ENCODE assay signal across 8 cellular contexts in the genomic region with DNA sequence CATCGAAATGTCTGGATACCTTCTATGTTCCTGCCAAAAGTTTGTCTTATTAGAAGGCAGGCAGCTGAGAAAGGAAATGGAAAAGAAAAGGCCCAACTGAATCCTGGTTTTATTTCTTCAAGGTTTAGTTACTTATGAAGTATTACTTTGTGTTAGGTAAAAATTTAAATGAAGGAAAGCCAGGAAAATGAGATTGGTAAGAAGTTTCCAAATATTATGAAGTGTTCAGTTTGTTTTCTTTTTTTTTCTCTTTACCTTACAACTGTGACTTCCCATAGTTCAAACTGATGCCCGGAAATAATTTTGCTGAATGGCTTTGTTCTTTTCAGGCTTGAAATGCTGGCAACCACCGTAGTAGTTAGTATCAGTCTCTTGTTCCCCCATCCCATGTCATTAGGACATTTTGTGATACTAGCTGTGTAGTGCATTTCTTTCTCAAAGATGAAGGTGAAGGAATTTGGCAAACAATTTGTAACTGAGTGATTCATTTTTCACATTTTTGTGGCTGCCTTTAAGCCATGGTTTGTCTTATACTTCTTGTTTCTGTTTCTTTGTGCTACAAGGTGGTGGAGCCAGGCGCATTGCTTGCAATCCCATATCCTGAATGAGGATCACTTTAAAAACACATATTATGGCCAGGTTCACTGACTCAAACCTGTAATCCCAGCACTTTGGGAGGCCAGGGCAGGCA. TPM values are rescaled to one million over a fixed set of nuclear protein-coding genes. Genes with fewer than 3 reads are reported as not detected.
DNase-seq lines count a peak whose midpoint lies in the region; ATAC-seq and TF ChIP-seq lines count a peak whose summit lies in the region.

No MANE protein-coding gene starts in this region.

- H3K27me3 Mint-ChIP-seq in T-helper 17 cell = no peaks in the 10 kb centered on the region
- no peaks in the 10 kb centered on the region for H3K27me3 Mint-ChIP-seq in activated CD4-positive, alpha-beta T cell treated with anti-CD3 and anti-CD28 coated beads, Interleukin-2, amount 10 ng/mL, durations not matched to agents 7 days and 5 days

- H3K36me3 ChIP-seq in uterus = no peaks in the 10 kb centered on the region

- peaks cover 4% of the 10 kb centered on the region for H3K36me3 Mint-ChIP-seq in T-helper 17 cell (ENCODE audit: low read depth)
- H3K36me3 Mint-ChIP-seq in activated CD4-positive, alpha-beta T cell treated with anti-CD3 and anti-CD28 coated beads, Interleukin-2, amount 10 ng/mL, durations not matched to agents 7 days and 5 days (ENCODE audit: low read depth) = peaks cover 19% of the 10 kb centered on the region

- no peak overlapping the region for H3K27ac ChIP-seq in uterus

- no peak for TF ChIP-seq CTCF in uterus (IDR thresholded peaks at IDR 0.05)

- no peak for TF ChIP-seq POLR2A in uterus (IDR thresholded peaks at IDR 0.05)

- H3K9me3 ChIP-seq in uterus (no peaks in the 10 kb centered on the region), T-helper 17 cell (ENCODE audit: control insufficient read depth, low read length, poor library complexity, severe bottlenecking) (no peaks in the 10 kb centered on the region)

- intact Hi-C loops in uterus (cut with DNase I; ENCODE audit: low total_unique reads) = no loop called here

- DNase-seq in RPMI8226 (peak; percentile 25), hepatic stellate cell (ENCODE audit: low spot score) (peak; percentile 27), cerebellar cortex (ENCODE audit: low spot score) (no peak), uterus (no peak), T-helper 17 cell (no peak)
- DNase-seq in activated CD4-positive, alpha-beta T cell treated with anti-CD3 and anti-CD28 coated beads, Interleukin-2, amount 10 ng/mL, durations not matched to agents 7 days and 5 days = no peak

- no peaks in the 10 kb centered on the region for H3K27me3 ChIP-seq in uterus

- no peak overlapping the region for H3K27ac Mint-ChIP-seq in T-helper 17 cell
- no peak overlapping the region for H3K27ac Mint-ChIP-seq in activated CD4-positive, alpha-beta T cell treated with anti-CD3 and anti-CD28 coated beads, Interleukin-2, amount 10 ng/mL, durations not matched to agents 7 days and 5 days

- no peaks in the 10 kb centered on the region for H3K9me3 Mint-ChIP-seq in activated CD4-positive, alpha-beta T cell treated with anti-CD3 and anti-CD28 coated beads, Interleukin-2, amount 10 ng/mL, durations not matched to agents 7 days and 5 days

- H3K4me3 ChIP-seq in uterus = no peak overlapping the region

- ATAC-seq in GM18519 (IDR thresholded peaks at IDR 0.05; ENCODE audit: low FRiP score, unreplicated experiment) (peak; percentile 63), HG02678 (IDR thresholded peaks at IDR 0.05; ENCODE audit: unreplicated experiment) (peak; percentile 67), T-helper 17 cell (no peak)

- peaks cover 13% of the 10 kb centered on the region for H3K4me1 Mint-ChIP-seq in T-helper 17 cell
- peaks cover 26% of the 10 kb centered on the region for H3K4me1 Mint-ChIP-seq in activated CD4-positive, alpha-beta T cell treated with anti-CD3 and anti-CD28 coated beads, Interleukin-2, amount 10 ng/mL, durations not matched to agents 7 days and 5 days

- no peak overlapping the region for H3K4me3 Mint-ChIP-seq in T-helper 17 cell
- no peak overlapping the region for H3K4me3 Mint-ChIP-seq in activated CD4-positive, alpha-beta T cell treated with anti-CD3 and anti-CD28 coated beads, Interleukin-2, amount 10 ng/mL, durations not matched to agents 7 days and 5 days

- CTCF ChIA-PET in activated CD4-positive, alpha-beta T cell treated with anti-CD3 and anti-CD28 coated beads, Interleukin-2, amount 10 ng/mL, durations not matched to agents 7 days and 5 days (lab: Charles Lee) = interaction anchor here (1.3 kb wide), 1 partner anchor 11 kb away, joined by 4 read pairs; no protein-coding TSS in a partner anchor

- POLR2A ChIA-PET in activated CD4-positive, alpha-beta T cell treated with anti-CD3 and anti-CD28 coated beads, Interleukin-2, amount 10 ng/mL, durations not matched to agents 7 days and 5 days (lab: Charles Lee) = interaction anchor here (0.6 kb wide), 1 partner anchor 1399 kb away, joined by 4 read pairs; a partner anchor contains a TSS

- no peaks in the 10 kb centered on the region for H3K4me1 ChIP-seq in uterus

RNA-seq across cellular contexts. Expression of a gene that starts 40.5 kb away (rescaled TPM):
- total RNA-seq in uterus (10 to 100 TPM in 3 of 4 donors, 1 to 10 TPM in 1; 2.0 to 41.6 (median 32.1) TPM), T-helper 17 cell (10 to 100 TPM in 1 of 2 donors, 1 to 10 TPM in 1; 9.8 to 12.7 TPM)
- total RNA-seq in activated CD4-positive, alpha-beta T cell treated with anti-CD3 and anti-CD28 coated beads, Interleukin-2, amount 10 ng/mL, durations not matched to agents 7 days and 5 days = 10 to 100 TPM; 17.2 to 17.3 TPM

Comparison
In these comparisons a context has a peak if more than half of its experiments do, and no peak if none do; other contexts are left out.
1. DNase-seq: peak in RPMI8226 (single experiment) and hepatic stellate cell (single experiment); none in cerebellar cortex (single experiment), uterus (0 of 2), T-helper 17 cell (0 of 3) and activated CD4-positive, alpha-beta T cell treated with anti-CD3 and anti-CD28 coated beads, Interleukin-2, amount 10 ng/mL, durations not matched to agents 7 days and 5 days (single experiment).